Comparison of ENCODE assay signal across 15 cellular contexts in the genomic region with DNA sequence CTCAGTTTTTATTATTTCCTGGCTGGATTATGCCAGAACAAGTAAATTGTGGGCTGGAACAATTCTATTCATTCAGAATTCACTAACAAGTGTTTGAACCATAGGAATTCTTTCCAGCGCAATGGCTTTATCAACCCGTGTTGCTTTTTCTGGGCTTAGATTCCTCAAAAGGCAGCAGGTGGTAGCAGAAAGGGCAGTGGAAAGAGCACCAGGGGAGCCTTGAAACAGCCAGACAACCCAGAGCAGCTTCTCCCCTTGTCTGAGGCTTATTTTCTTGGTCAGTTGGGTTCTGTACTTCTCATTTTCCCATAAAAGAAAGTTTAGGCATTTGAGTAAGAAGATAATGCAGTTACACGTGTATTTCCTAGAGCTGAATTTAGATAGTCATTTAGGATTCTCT.
DNase-seq lines count a peak whose midpoint lies in the region; ATAC-seq, FAIRE-seq and TF ChIP-seq lines count a peak whose summit lies in the region.
"Had no signal": no experiment of that assay in that cellular context is flagged by ENCODE, and none has a peak within 500 bp of the region (broad histone marks: within the 10 kb centered on the region; RNA-seq: fewer than 3 reads in every experiment).

No MANE protein-coding gene starts in this region.

- H2AK5ac ChIP-seq in H1 (ENCODE audit: low read depth, low read length) (no peak overlapping the region), neuronal stem cell (ENCODE audit: low read depth, low read length) (no peak overlapping the region)

- ATAC-seq in GM18520 (IDR thresholded peaks at IDR 0.05; ENCODE audit: unreplicated experiment) (no peak), HG03196 (IDR thresholded peaks at IDR 0.05; ENCODE audit: unreplicated experiment) (no peak), GM19463 (IDR thresholded peaks at IDR 0.05; ENCODE audit: unreplicated experiment) (no peak)

- no peak for TF ChIP-seq CTCF in H1 (IDR thresholded peaks at IDR 0.05; ENCODE audit: control extremely low read depth in 1 of 3, insufficient read depth in 1 of 3, low read depth in 1 of 3, low read length in 3 of 3)

- H3K23ac ChIP-seq in H1 (ENCODE audit: insufficient read length) (no peak overlapping the region), neuronal stem cell (ENCODE audit: low read depth, low read length, poor library complexity) (no peak overlapping the region)

- no peak; a peak in 1 of 4 replicates for TF ChIP-seq RAD21 in H1 (IDR thresholded peaks at IDR 0.05 in 1 of 2, conservative IDR thresholded peaks at IDR 0.05 in 1 of 2; ENCODE audit: low read depth in 2 of 2, low read length in 2 of 2)

- H3K14ac ChIP-seq in H1 (ENCODE audit: insufficient read length) (no peak overlapping the region), neuronal stem cell (ENCODE audit: low read length) (no peak overlapping the region)

- H4K5ac ChIP-seq in H1 (ENCODE audit: insufficient read length, low read depth, low read length): no peak overlapping the region

- no peak overlapping the region for H3K4ac ChIP-seq in H1 (replicated peaks; ENCODE audit: insufficient read length, low read depth, low read length)
- no peak overlapping the region for H3K4ac ChIP-seq in neuronal stem cell (ENCODE audit: low read length)

- no peak overlapping the region for H3K27ac ChIP-seq in H1 (ENCODE audit: low read depth, low read length)
- peak overlapping the region; percentile 32 for H3K27ac ChIP-seq in neuronal stem cell (replicated peaks; ENCODE audit: low read length)

- H3K56ac ChIP-seq in H1 (replicated peaks; ENCODE audit: insufficient read length, low read depth, low read length): no peak overlapping the region

- TF ChIP-seq EP300 in H1 (IDR thresholded peaks at IDR 0.05; ENCODE audit: borderline replicate concordance in 1 of 2, low read depth in 2 of 2, low read length in 2 of 2): no peak

- no peak overlapping the region for H3K4me2 ChIP-seq in H1 (ENCODE audit: insufficient read depth in 1 of 2, low read depth in 2 of 2, low read length in 2 of 2)
- no peak overlapping the region for H3K4me2 ChIP-seq in neuronal stem cell (ENCODE audit: insufficient read depth, low read length, poor library complexity, severe bottlenecking)

- H3K4me1 ChIP-seq in H1 (replicated peaks in 1 of 4; ENCODE audit: control insufficient read depth in 3 of 4, insufficient read depth in 4 of 4, low read length in 3 of 4) (no peaks in the 10 kb centered on the region; a peak in 1 of 7 replicates), neuronal stem cell (ENCODE audit: control insufficient read depth in 2 of 2, insufficient read depth in 1 of 2, low read depth in 1 of 2, low read length in 2 of 2) (peaks cover 5 to 22% of the 10 kb centered on the region in 2 donors)
- H3K4me1 ChIP-seq: Caco-2 had no signal

- FAIRE-seq in H1 (lab: Jason Lieb, UNC): no peak
- FAIRE-seq: GM19239 had no signal

- H3K18ac ChIP-seq in H1 (ENCODE audit: extremely low read depth, low read length) (no peak overlapping the region), neuronal stem cell (ENCODE audit: low read length) (no peak overlapping the region)

- H2BK15ac ChIP-seq in H1 (ENCODE audit: low read length): no peak overlapping the region
- H2BK15ac ChIP-seq in neuronal stem cell (ENCODE audit: low read length): no peak overlapping the region

- H2AFZ ChIP-seq in H1 (ENCODE audit: low read length) (no peak overlapping the region), neuronal stem cell (ENCODE audit: low read length) (no peak overlapping the region)

- 32% methylated on average over 3 of the region's 3 CpGs; no CpG with 5 or more reads in 1 of the 2 experiments for WGBS in H1 (ENCODE audit: extremely low coverage in 1 of 2, insufficient coverage in 1 of 2, insufficient read length in 1 of 2, insufficient replicate concordance in 2 of 2, low coverage in 1 of 2, low lambda C conversion rate in 2 of 2, missing lambda C conversion rate in 1 of 2), 2 experiments
- no CpG with 5 or more reads among the region's 3 CpGs for WGBS in neuronal stem cell (ENCODE audit: extremely low coverage in 2 of 2, insufficient read length in 2 of 2, insufficient replicate concordance in 1 of 2), 2 donors

- TF ChIP-seq POLR2A in H1 (IDR thresholded peaks at IDR 0.05; ENCODE audit: control extremely low read depth in 1 of 2, low read depth in 2 of 2, low read length in 2 of 2): no peak

- no peak overlapping the region for H2BK20ac ChIP-seq in H1 (ENCODE audit: low read length)

- H4K20me1 ChIP-seq in H1 (replicated peaks in 1 of 2; ENCODE audit: control insufficient read depth in 1 of 2, insufficient read depth in 2 of 2, low read length in 2 of 2): no peaks in the 10 kb centered on the region

- H2BK5ac ChIP-seq in H1 (ENCODE audit: low read depth, low read length): no peak overlapping the region
- H2BK5ac ChIP-seq in neuronal stem cell (ENCODE audit: low read length): no peak overlapping the region

- H3K36me3 ChIP-seq in H1 (ENCODE audit: control insufficient read depth in 2 of 4, insufficient read depth in 4 of 4, low read length in 3 of 4) (no peaks in the 10 kb centered on the region), neuronal stem cell (replicated peaks in 1 of 2; ENCODE audit: control insufficient read depth in 2 of 2, insufficient read depth in 2 of 2, low read length in 2 of 2) (no peaks in the 10 kb centered on the region)
- H3K36me3 ChIP-seq: right atrium auricular region had no signal

- H4K91ac ChIP-seq in H1 (replicated peaks; ENCODE audit: insufficient read length, low read length): no peak overlapping the region
- no peak overlapping the region for H4K91ac ChIP-seq in neuronal stem cell (ENCODE audit: low read depth, low read length, poor library complexity)

- no peaks in the 10 kb centered on the region for H3K9me3 ChIP-seq in H1 (ENCODE audit: insufficient read depth in 2 of 2, low read depth in 1 of 2, low read length in 1 of 2)
- peaks cover 0 to 5% of the 10 kb centered on the region in 2 donors for H3K9me3 ChIP-seq in neuronal stem cell (replicated peaks in 1 of 2; ENCODE audit: control insufficient read depth in 2 of 2, insufficient read depth in 1 of 2, low read depth in 1 of 2, low read length in 2 of 2)
- H3K9me3 ChIP-seq: Caco-2, right atrium auricular region had no signal

- no peaks in the 10 kb centered on the region for H3K79me2 ChIP-seq in H1 (ENCODE audit: control insufficient read depth in 1 of 2, insufficient read depth in 2 of 2, low read length in 2 of 2)

- peak; percentile 60 for DNase-seq in HEK293T (ENCODE audit: extremely low spot score)
- DNase-seq in NCI-H82 (lab: John Stamatoyannopoulos, UW): peak; percentile 71
- DNase-seq in H1 (ENCODE audit: low read depth in 1 of 2, low spot score in 2 of 2): peak in 1 of 2 experiments; percentile 9
- peak; percentile 67 for DNase-seq in neuronal stem cell (ENCODE audit: low spot score)
- DNase-seq: activated B cell treated with CpG ODN at 0.5 μM for 24 hours, amniotic stem cell, Caco-2, HCEC 1CT, NCI-H2107, SIG-M5 had no signal

- H3K23me2 ChIP-seq in H1 (ENCODE audit: low read depth, low read length): no peaks in the 10 kb centered on the region; the same call in 1 of the 2 replicates

- no peak overlapping the region for H2BK12ac ChIP-seq in H1 (ENCODE audit: low read depth, low read length)
- H2BK12ac ChIP-seq in neuronal stem cell (ENCODE audit: low read length): no peak overlapping the region

- H4K8ac ChIP-seq in H1 (ENCODE audit: extremely low read depth, insufficient read depth, low read length): no peak overlapping the region
- no peak overlapping the region for H4K8ac ChIP-seq in neuronal stem cell (ENCODE audit: low read depth, low read length)

- CTCF ChIA-PET in HEK293T (lab: Yijun Ruan, JAX) (no interaction called here), H1 (lab: Charles Lee; ENCODE audit: partially characterized antibody) (no interaction called here)

- H3K4me3 ChIP-seq in H1 (ENCODE audit: extremely low read depth in 1 of 4, insufficient read depth in 2 of 4, low read depth in 3 of 4, low read length in 4 of 4) (no peak overlapping the region), neuronal stem cell (ENCODE audit: low read length in 2 of 2) (no peak overlapping the region)
- H3K4me3 ChIP-seq: right atrium auricular region had no signal

- H3K27me3 ChIP-seq in H1 (replicated peaks in 1 of 4; ENCODE audit: control insufficient read depth in 3 of 4, extremely low read depth in 1 of 4, insufficient read depth in 3 of 4, low read length in 3 of 4) (no peaks in the 10 kb centered on the region), neuronal stem cell (ENCODE audit: control insufficient read depth in 3 of 3, insufficient read depth in 3 of 3, low read depth in 1 of 3, low read length in 3 of 3) (no peaks in the 10 kb centered on the region)
- H3K27me3 ChIP-seq: right atrium auricular region had no signal

- H2BK120ac ChIP-seq in H1 (replicated peaks; ENCODE audit: low read depth, low read length) (no peak overlapping the region), neuronal stem cell (ENCODE audit: low read depth, low read length) (no peak overlapping the region)

- no peaks in the 10 kb centered on the region for H3K79me1 ChIP-seq in H1 (ENCODE audit: low read depth, low read length)
- H3K79me1 ChIP-seq in neuronal stem cell (ENCODE audit: low read depth, low read length): no peaks in the 10 kb centered on the region

- H3K9ac ChIP-seq in H1 (replicated peaks in 1 of 4; ENCODE audit: extremely low read depth in 1 of 4, low read depth in 3 of 4, low read length in 3 of 4) (no peak overlapping the region), neuronal stem cell (ENCODE audit: low read depth, low read length, poor library complexity) (no peak overlapping the region)

- POLR2A ChIA-PET in HEK293T (lab: Yijun Ruan, JAX) (no interaction called here), H1 (lab: Charles Lee; ENCODE audit: partially characterized antibody) (no interaction called here)

TF ChIP-seq in HEK293T, 16 proteins besides CTCF, POLR2A, EP300 and RAD21 (continues in another document):
- no peak for TF ChIP-seq HDGF (IDR thresholded peaks at IDR 0.05; ENCODE audit: borderline replicate concordance)
- no peak for TF ChIP-seq LEF1 (IDR thresholded peaks at IDR 0.05; ENCODE audit: borderline replicate concordance)
- TF ChIP-seq FOXA1 (IDR thresholded peaks at IDR 0.05): no peak

TF ChIP-seq in H1, 55 proteins besides CTCF, POLR2A, EP300 and RAD21:
- TF ChIP-seq SIX5 (IDR thresholded peaks at IDR 0.05; ENCODE audit: low read depth, low read length) (no peak), SP4 (IDR thresholded peaks at IDR 0.05; ENCODE audit: low read length) (0 out of 2 replicates have a peak, but pooled peaks have one; percentile 50)
TF ChIP-seq in H1: peak in this region for 1.
